19 cellular contexts compared by ENCODE assay signal in the genomic region with DNA sequence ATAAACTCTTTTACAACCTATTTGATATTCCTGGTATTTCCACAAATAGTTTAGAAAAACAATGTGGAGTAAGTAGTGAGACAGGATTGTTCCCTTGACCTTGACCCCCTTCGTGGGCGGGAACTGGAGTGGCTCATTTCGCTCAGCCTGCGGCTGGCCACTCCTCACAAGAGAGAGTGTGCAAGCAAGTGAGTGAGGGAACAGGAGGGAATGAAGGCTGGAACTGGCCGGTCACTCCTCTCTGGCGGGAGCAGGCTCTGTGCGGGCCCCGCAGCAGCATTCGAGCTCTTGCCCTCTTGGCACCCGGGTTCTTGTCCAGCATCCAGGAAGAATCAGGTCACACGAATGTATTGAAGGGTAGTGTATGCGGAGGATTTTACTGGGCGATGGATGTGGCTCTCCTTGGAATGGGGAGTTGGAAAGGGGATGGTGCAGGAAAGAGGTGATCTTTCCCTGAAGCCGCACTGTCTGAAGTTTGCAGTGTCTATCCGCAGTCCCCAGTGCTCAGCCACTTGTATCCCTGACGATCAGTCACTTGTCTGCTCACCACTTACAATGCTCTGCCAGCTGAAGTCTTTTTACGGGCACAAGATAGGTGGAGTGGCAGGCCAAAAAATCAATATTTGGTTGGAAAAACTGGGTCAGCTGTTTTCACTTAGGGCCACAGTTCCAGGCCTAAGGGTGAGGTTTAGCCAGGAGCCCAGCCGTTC.
"Had no signal": no experiment of that assay in that cellular context is flagged by ENCODE, and none has a peak within 500 bp of the region (broad histone marks: within the 10 kb centered on the region; RNA-seq: fewer than 3 reads in every experiment).

No MANE protein-coding gene starts in this region.

- H3K4me1 Mint-ChIP-seq: naive thymus-derived CD4-positive, alpha-beta T cell; stimulated activated effector memory CD8-positive, alpha-beta T cell treated with anti-CD3 and anti-CD28 coated beads, Interleukin-12 subunit alpha, Interleukin-12 subunit beta, amount 100 ng/mL, for 72 hours had no signal

- H3K9me3 ChIP-seq: adrenal gland had no signal

- H2AFZ ChIP-seq: parathyroid adenoma had no signal

- H3K27ac ChIP-seq: adrenal gland, breast epithelium, gastrocnemius medialis, parathyroid adenoma, stomach had no signal

- H3K4me3 ChIP-seq: adrenal gland, breast epithelium, gastrocnemius medialis, heart left ventricle, sigmoid colon, stomach had no signal

- H3K79me2 ChIP-seq: parathyroid adenoma had no signal

- H3K36me3 ChIP-seq: adrenal gland, breast epithelium, gastrocnemius medialis, heart left ventricle, sigmoid colon, stomach had no signal

- H3K27ac Mint-ChIP-seq: activated naive CD4-positive, alpha-beta T cell treated with anti-CD3 and anti-CD28 coated beads, Interleukin-2, amount 50 U/mL, for 72 hours; activated T-helper 1 cell treated with anti-CD3 and anti-CD28 coated beads, Interleukin-12 subunit alpha, Interleukin-12 subunit beta, Interleukin-2, Interleukin-4 antibody, amounts not matched to agents 30 ng/mL and 10 ng/mL and 1 ng/mL, durations not matched to agents 14 hours and 24 hours and 36 hours; naive thymus-derived CD4-positive, alpha-beta T cell; stimulated activated effector memory CD8-positive, alpha-beta T cell treated with anti-CD3 and anti-CD28 coated beads, Interleukin-12 subunit alpha, Interleukin-12 subunit beta, amount 100 ng/mL, for 72 hours had no signal

- DNase-seq: activated CD4-positive, alpha-beta T cell treated with anti-CD3 and anti-CD28 coated beads, Interleukin-2, amount 50 U/mL, for 1 hour; activated gamma-delta T cell treated with Interleukin-2 at 50 U/mL for 16 hours; activated T-cell treated with anti-CD3 and anti-CD28 coated beads for 4 hours; cortex of kidney; gastrocnemius medialis; heart left ventricle; kidney; mesenchymal stem cell; naive thymus-derived CD4-positive, alpha-beta T cell; sigmoid colon; stimulated activated CD4-positive, alpha-beta T cell treated with anti-CD3 and anti-CD28 coated beads, Interleukin-4, amount 100 ng/mL, for 24 hours; stomach had no signal

- H3K36me3 Mint-ChIP-seq: stimulated activated effector memory CD8-positive, alpha-beta T cell treated with anti-CD3 and anti-CD28 coated beads, Interleukin-12 subunit alpha, Interleukin-12 subunit beta, amount 100 ng/mL, for 72 hours had no signal

- H3K27me3 ChIP-seq: adrenal gland, breast epithelium, gastrocnemius medialis, heart left ventricle, sigmoid colon, stomach had no signal

- H3K4me1 ChIP-seq: gastrocnemius medialis had no signal

- H3K9me3 Mint-ChIP-seq: activated naive CD4-positive, alpha-beta T cell treated with anti-CD3 and anti-CD28 coated beads, Interleukin-2, amount 50 U/mL, for 72 hours; activated T-helper 1 cell treated with anti-CD3 and anti-CD28 coated beads, Interleukin-12 subunit alpha, Interleukin-12 subunit beta, Interleukin-2, Interleukin-4 antibody, amounts not matched to agents 30 ng/mL and 10 ng/mL and 1 ng/mL, durations not matched to agents 14 hours and 24 hours and 36 hours; stimulated activated effector memory CD8-positive, alpha-beta T cell treated with anti-CD3 and anti-CD28 coated beads, Interleukin-12 subunit alpha, Interleukin-12 subunit beta, amount 100 ng/mL, for 72 hours had no signal

- H3K4me3 Mint-ChIP-seq: activated T-helper 1 cell treated with anti-CD3 and anti-CD28 coated beads, Interleukin-12 subunit alpha, Interleukin-12 subunit beta, Interleukin-2, Interleukin-4 antibody, amounts not matched to agents 30 ng/mL and 10 ng/mL and 1 ng/mL, durations not matched to agents 14 hours and 24 hours and 36 hours; naive thymus-derived CD4-positive, alpha-beta T cell; stimulated activated effector memory CD8-positive, alpha-beta T cell treated with anti-CD3 and anti-CD28 coated beads, Interleukin-12 subunit alpha, Interleukin-12 subunit beta, amount 100 ng/mL, for 72 hours had no signal

- ATAC-seq: activated CD4-positive, CD25-positive, alpha-beta regulatory T cell treated with anti-CD3 and anti-CD28 coated beads, Interleukin-2, amount 50 U/mL, for 24 hours; activated naive CD4-positive, alpha-beta T cell treated with anti-CD3 and anti-CD28 coated beads, Interleukin-2, amount 50 U/mL, for 72 hours; gastrocnemius medialis; heart left ventricle; naive thymus-derived CD4-positive, alpha-beta T cell; stimulated activated effector memory CD8-positive, alpha-beta T cell treated with anti-CD3 and anti-CD28 coated beads, Interleukin-12 subunit alpha, Interleukin-12 subunit beta, amount 100 ng/mL, for 72 hours had no signal
